ENCODE assay signal across 13 cellular contexts in the genomic region with DNA sequence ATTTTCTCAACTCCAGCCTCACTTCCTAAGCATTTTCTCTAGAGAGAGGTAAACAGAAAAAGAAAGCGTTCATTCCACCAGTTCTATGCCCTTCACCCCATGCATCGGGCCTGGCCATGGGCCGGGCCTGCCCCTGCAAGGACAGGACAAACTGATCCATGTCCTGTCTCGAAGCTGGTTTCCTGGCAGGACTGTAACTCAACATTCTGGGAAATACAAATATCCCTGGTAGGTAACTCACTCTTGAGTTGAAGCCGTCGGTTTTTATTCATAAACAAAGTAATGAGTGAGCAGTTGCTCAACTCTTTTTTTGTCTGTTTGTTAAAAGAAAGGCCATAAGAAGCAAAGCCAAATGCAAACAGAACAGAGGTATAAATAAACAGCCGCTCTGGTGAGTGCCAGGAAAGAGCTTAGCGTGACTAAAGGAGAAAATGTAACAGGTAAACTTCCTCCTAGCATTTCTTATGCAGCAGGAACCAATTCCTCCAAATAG.
A peak's percentile ranks its signal among the peaks of the same experiment; 100 is the strongest.
DNase-seq lines count a peak whose midpoint lies in the region; ATAC-seq and TF ChIP-seq lines count a peak whose summit lies in the region.
"Had no signal": no experiment of that assay in that cellular context is flagged by ENCODE, and none has a peak within 500 bp of the region (broad histone marks: within the 10 kb centered on the region; RNA-seq: fewer than 3 reads in every experiment).

No MANE protein-coding gene starts in this region.

- H3K9me2 ChIP-seq in PC-9 (ENCODE audit: insufficient read depth), result no peaks in the 10 kb centered on the region
- H3K9me2 ChIP-seq in hepatocyte (replicated peaks; ENCODE audit: insufficient read depth), result no peaks in the 10 kb centered on the region

- intact Hi-C loops in MCF 10A (cut with micrococcal nuclease) (no loop called here), mammary epithelial cell (cut with micrococcal nuclease) (no loop called here), PC-9 (cut with micrococcal nuclease; ENCODE audit: unreplicated experiment) (no loop called here), right cardiac atrium (cut with DNase I) (loop anchor here in 1 of 4 donors (10.0 kb wide), 1 partner anchor 266 kb away; no protein-coding TSS in a partner anchor)

- POLR2A ChIA-PET in MCF 10A (lab: Yijun Ruan, JAX), result interaction anchor here (0.6 kb wide), 1 partner anchor 134 kb away, joined by 3 read pairs; the partner anchor contains the start of gene TRIO
- POLR2A ChIA-PET in PC-9 (lab: Charles Lee; ENCODE audit: unreplicated experiment), result interaction anchor here (0.6 to 1.2 kb wide), 5 partner anchors 16 to 219 kb away, joined by 3 to 6 read pairs (median 4); no protein-coding TSS in a partner anchor
- POLR2A ChIA-PET in naive thymus-derived CD8-positive, alpha-beta T cell (lab: Charles Lee), result no interaction called here

- DNase-seq in MCF 10A (ENCODE audit: unreplicated experiment), result peak; percentile 38
- DNase-seq in mammary epithelial cell, result no peak
- DNase-seq in PC-9, result peak; percentile 44 to 98
- peak; percentile 51 for DNase-seq in hepatocyte (ENCODE audit: low spot score)
- no peak for DNase-seq in D341Med (ENCODE audit: low spot score)
- no peak for DNase-seq in naive thymus-derived CD8-positive, alpha-beta T cell
- DNase-seq in NCI-H2227 treated with DMSO at 0.1 percent for 48 hours (lab: John Stamatoyannopoulos, UW), result no peak
- DNase-seq in right cardiac atrium, result no peak
- DNase-seq: activated CD4-positive, alpha-beta T cell treated with anti-CD3 and anti-CD28 coated beads for 48 hours; activated T-cell treated with anti-CD3 and anti-CD28 coated beads, Interleukin-2, amount 50 U/mL, for 24 hours; anterior cingulate cortex; DND-41; occipital lobe had no signal

- in situ Hi-C loops in mammary epithelial cell (cut with MboI; ENCODE audit: low sequenced_read_pairs in 2 of 2), result loop anchor here in 1 of 2 donors (10.0 kb wide), 1 partner anchor 276 kb away; no protein-coding TSS in a partner anchor

- H3K4me3 Mint-ChIP-seq in MCF 10A (ENCODE audit: unreplicated experiment), result no peak overlapping the region
- H3K4me3 Mint-ChIP-seq in naive thymus-derived CD8-positive, alpha-beta T cell, result no peak overlapping the region
- H3K4me3 Mint-ChIP-seq: activated T-cell treated with anti-CD3 and anti-CD28 coated beads, Interleukin-2, amount 50 U/mL, for 24 hours had no signal

- ATAC-seq in naive thymus-derived CD8-positive, alpha-beta T cell, result no peak
- no peak for ATAC-seq in right cardiac atrium

- no peak for TF ChIP-seq CTCF in MCF 10A (IDR thresholded peaks at IDR 0.05; ENCODE audit: unreplicated experiment)
- no peak for TF ChIP-seq CTCF in mammary epithelial cell (conservative IDR thresholded peaks at IDR 0.05 in 1 of 2, IDR thresholded peaks at IDR 0.05 in 1 of 2; ENCODE audit: extremely low read depth in 1 of 2, insufficient read depth in 1 of 2, low read depth in 1 of 2, low read length in 2 of 2)
- no peak for TF ChIP-seq CTCF in PC-9 (conservative IDR thresholded peaks at IDR 0.05)
- no peak for TF ChIP-seq CTCF in hepatocyte (IDR thresholded peaks at IDR 0.05; ENCODE audit: poor library complexity)

- no peaks in the 10 kb centered on the region for H3K27me3 Mint-ChIP-seq in MCF 10A (ENCODE audit: insufficient read depth, unreplicated experiment)
- peaks cover 23 to 58% (median 28%) of the 10 kb centered on the region in 5 donors for H3K27me3 Mint-ChIP-seq in naive thymus-derived CD8-positive, alpha-beta T cell

- H3K9me3 ChIP-seq in mammary epithelial cell (replicated peaks; ENCODE audit: insufficient read depth, low read length) (no peaks in the 10 kb centered on the region), PC-9 (ENCODE audit: insufficient read depth, low read depth) (no peaks in the 10 kb centered on the region), hepatocyte (ENCODE audit: low read depth) (no peaks in the 10 kb centered on the region), right cardiac atrium (ENCODE audit: control insufficient read depth, low read length) (peaks cover 5% of the 10 kb centered on the region)

- 90% methylated on average over 7 of the region's 8 CpGs for WGBS in mammary epithelial cell (ENCODE audit: low coverage, missing lambda C conversion rate)
- WGBS in hepatocyte (ENCODE audit: low lambda C conversion rate, missing lambda C conversion rate), result 42% methylated on average over 8 of the region's 8 CpGs
- WGBS in right cardiac atrium, result 76% methylated on average over 8 of the region's 8 CpGs

- no peaks in the 10 kb centered on the region for H3K27me3 ChIP-seq in mammary epithelial cell (ENCODE audit: insufficient read depth, low read length)
- no peaks in the 10 kb centered on the region for H3K27me3 ChIP-seq in PC-9 (ENCODE audit: insufficient read depth, low read depth)
- no peaks in the 10 kb centered on the region for H3K27me3 ChIP-seq in hepatocyte
- no peaks in the 10 kb centered on the region for H3K27me3 ChIP-seq in right cardiac atrium (ENCODE audit: control insufficient read depth, insufficient read depth)

- H3K79me2 ChIP-seq in mammary epithelial cell (ENCODE audit: insufficient read depth, low read length), result no peaks in the 10 kb centered on the region
- peaks cover 11% of the 10 kb centered on the region; the same call in 1 of the 2 replicates for H3K79me2 ChIP-seq in PC-9 (ENCODE audit: low read depth)
- no peaks in the 10 kb centered on the region for H3K79me2 ChIP-seq in hepatocyte

- dilution Hi-C loops in mammary epithelial cell (cut with HindIII; ENCODE audit: low sequenced_read_pairs), result no loop called here

- no peak overlapping the region for H3K27ac Mint-ChIP-seq in MCF 10A (ENCODE audit: low read depth, unreplicated experiment)
- no peak overlapping the region for H3K27ac Mint-ChIP-seq in naive thymus-derived CD8-positive, alpha-beta T cell
- H3K27ac Mint-ChIP-seq: activated T-cell treated with anti-CD3 and anti-CD28 coated beads, Interleukin-2, amount 50 U/mL, for 24 hours had no signal

- H3K4me2 ChIP-seq in mammary epithelial cell (ENCODE audit: insufficient read depth, low read depth, low read length) (no peak overlapping the region), PC-9 (peak overlapping the region; percentile 57), hepatocyte (peak overlapping the region; percentile 41)

- H3K9me3 Mint-ChIP-seq in MCF 10A (ENCODE audit: unreplicated experiment), result no peaks in the 10 kb centered on the region
- H3K9me3 Mint-ChIP-seq in naive thymus-derived CD8-positive, alpha-beta T cell, result peaks cover 0 to 3% (median 0%) of the 10 kb centered on the region in 9 donors
- H3K9me3 Mint-ChIP-seq: activated T-cell treated with anti-CD3 and anti-CD28 coated beads, Interleukin-2, amount 50 U/mL, for 24 hours had no signal

- no peak overlapping the region for H3K9ac ChIP-seq in mammary epithelial cell (ENCODE audit: insufficient read depth, low read length)

- BruUV-seq in MCF 10A (replicated peaks; lab: Mats Ljungman, UMichigan) (no TSS peak), mammary epithelial cell (replicated peaks; lab: Mats Ljungman, UMichigan) (no TSS peak), PC-9 (replicated peaks; lab: Mats Ljungman, UMichigan) (no TSS peak)

- no peak overlapping the region for H3K4me3 ChIP-seq in mammary epithelial cell (replicated peaks in 1 of 3; ENCODE audit: insufficient read depth in 1 of 3, low read depth in 2 of 3, low read length in 3 of 3)
- H3K4me3 ChIP-seq in PC-9, result peak overlapping the region; percentile 2; the same call in 1 of the 2 replicates
- no peak overlapping the region for H3K4me3 ChIP-seq in hepatocyte
- H3K4me3 ChIP-seq in right cardiac atrium (ENCODE audit: low read length), result no peak overlapping the region

- H3F3A ChIP-seq in PC-9 (ENCODE audit: insufficient read depth, low read depth), result peaks cover 39% of the 10 kb centered on the region

- peaks cover 5% of the 10 kb centered on the region for H3K4me1 ChIP-seq in mammary epithelial cell (ENCODE audit: insufficient read depth, low read length)
- peaks cover 40% of the 10 kb centered on the region for H3K4me1 ChIP-seq in PC-9 (replicated peaks; ENCODE audit: insufficient read depth)
- peaks cover 3% of the 10 kb centered on the region for H3K4me1 ChIP-seq in hepatocyte (ENCODE audit: insufficient read depth)
- H3K4me1 ChIP-seq in right cardiac atrium (ENCODE audit: control insufficient read depth, insufficient read depth, low read length), result peaks cover 4% of the 10 kb centered on the region

- H3K27ac ChIP-seq in mammary epithelial cell (ENCODE audit: insufficient read depth, low read depth, low read length), result no peak overlapping the region
- peak overlapping the region; percentile 72 for H3K27ac ChIP-seq in PC-9
- peak overlapping the region; percentile 58 for H3K27ac ChIP-seq in hepatocyte
- H3K27ac ChIP-seq in right cardiac atrium (ENCODE audit: low read length), result no peak overlapping the region

- H4K20me1 ChIP-seq in mammary epithelial cell (ENCODE audit: insufficient read depth, low read length) (no peaks in the 10 kb centered on the region), PC-9 (ENCODE audit: insufficient read depth) (no peaks in the 10 kb centered on the region), hepatocyte (ENCODE audit: insufficient read depth, poor library complexity, severe bottlenecking) (no peaks in the 10 kb centered on the region)

- no peaks in the 10 kb centered on the region for H3K36me3 Mint-ChIP-seq in MCF 10A (ENCODE audit: insufficient read depth, unreplicated experiment)
- no peaks in the 10 kb centered on the region for H3K36me3 Mint-ChIP-seq in naive thymus-derived CD8-positive, alpha-beta T cell

- peaks cover 7% of the 10 kb centered on the region for H3K4me1 Mint-ChIP-seq in MCF 10A (ENCODE audit: insufficient read depth, unreplicated experiment)
- peaks cover 6 to 11% (median 9%) of the 10 kb centered on the region in 4 donors for H3K4me1 Mint-ChIP-seq in naive thymus-derived CD8-positive, alpha-beta T cell

- H3K36me3 ChIP-seq in mammary epithelial cell (ENCODE audit: insufficient read depth, low read length), result no peaks in the 10 kb centered on the region
- H3K36me3 ChIP-seq in PC-9 (ENCODE audit: low read depth), result no peaks in the 10 kb centered on the region
- H3K36me3 ChIP-seq in hepatocyte (replicated peaks; ENCODE audit: insufficient read depth, low read depth), result no peaks in the 10 kb centered on the region

- CTCF ChIA-PET in MCF 10A (lab: Yijun Ruan, JAX), result interaction anchor here (1.5 kb wide), 1 partner anchor 21 kb away, joined by 4 read pairs; no protein-coding TSS in a partner anchor
- CTCF ChIA-PET in mammary epithelial cell (lab: Charles Lee; ENCODE audit: low non-redundant PET), result no interaction called here
- CTCF ChIA-PET in PC-9 (lab: Charles Lee), result interaction anchor here (0.6 kb wide), 1 partner anchor 584 kb away, joined by 3 read pairs; no protein-coding TSS in a partner anchor

- no peak overlapping the region for H2AFZ ChIP-seq in mammary epithelial cell (ENCODE audit: low read depth, low read length)
- H2AFZ ChIP-seq in PC-9, result peak overlapping the region; percentile 50; the same call in 1 of the 2 replicates
- no peak overlapping the region for H2AFZ ChIP-seq in hepatocyte

Comparison
In these comparisons a context has a peak if more than half of its experiments do, and no peak if none do; other contexts are left out.
1. DNase-seq: peak in MCF 10A (single experiment), PC-9 (2 of 2) and hepatocyte (single experiment); none in mammary epithelial cell (single experiment), D341Med (single experiment), naive thymus-derived CD8-positive, alpha-beta T cell (0 of 10), NCI-H2227 treated with DMSO at 0.1 percent for 48 hours (single experiment) and right cardiac atrium (0 of 3).
2. H3K27ac ChIP-seq: peak in PC-9 (single experiment) and hepatocyte (single experiment); none in mammary epithelial cell (single experiment) and right cardiac atrium (single experiment).